Comparison of ENCODE assay signal across 3 cellular contexts in genomic region chr5:143350341-143350740, GRCh38.
TF ChIP-seq lines count a peak whose summit lies in the region.

No MANE protein-coding gene starts in this region.

TF ChIP-seq in SK-N-SH, 30 proteins besides CTCF, POLR2A, EP300 and RAD21 (continues in another document):
- TF ChIP-seq SIN3A (IDR thresholded peaks at IDR 0.05; ENCODE audit: borderline replicate concordance, low read depth, low read length) (no peak), USF1 (IDR thresholded peaks at IDR 0.05; ENCODE audit: borderline replicate concordance, low read depth) (no peak), PBX3 (IDR thresholded peaks at IDR 0.05) (no peak), NFIC (IDR thresholded peaks at IDR 0.05; ENCODE audit: borderline replicate concordance) (no peak), FOXJ3 (CRISPR knock-in tag; IDR thresholded peaks at IDR 0.05) (no peak), NRF1 (IDR thresholded peaks at IDR 0.05; ENCODE audit: low read depth, low read length) (no peak), EZH2phosphoT487 (IDR thresholded peaks at IDR 0.05; ENCODE audit: borderline replicate concordance, low read depth) (no peak), MAX (IDR thresholded peaks at IDR 0.05; ENCODE audit: low read depth) (no peak), JUND (IDR thresholded peaks at IDR 0.05) (no peak), IRF3 (IDR thresholded peaks at IDR 0.05; ENCODE audit: low read depth, low read length) (no peak), TAF1 (IDR thresholded peaks at IDR 0.05; ENCODE audit: borderline replicate concordance, low read depth, low read length) (no peak), USF2 (IDR thresholded peaks at IDR 0.05; ENCODE audit: borderline replicate concordance, low read depth, low read length) (no peak), ZBTB33 (IDR thresholded peaks at IDR 0.05; ENCODE audit: borderline replicate concordance, low read depth) (no peak)

TF ChIP-seq in SK-N-SH treated with all-trans-retinoic acid at 6 μM for 48 hours, 23 proteins besides CTCF, POLR2A, EP300 and RAD21:
- no peak for TF ChIP-seq POU6F1 (CRISPR knock-in tag; IDR thresholded peaks at IDR 0.05; ENCODE audit: borderline replicate concordance, low read depth)
- no peak for TF ChIP-seq ZNF565 (CRISPR knock-in tag; conservative IDR thresholded peaks at IDR 0.05; ENCODE audit: low read depth)
- no peak for TF ChIP-seq ZNF8 (CRISPR knock-in tag; IDR thresholded peaks at IDR 0.05)
- no peak for TF ChIP-seq CREB5 (CRISPR knock-in tag; IDR thresholded peaks at IDR 0.05; ENCODE audit: low read depth)
- TF ChIP-seq ZFP30 (CRISPR knock-in tag; IDR thresholded peaks at IDR 0.05) = no peak
- TF ChIP-seq ISL1 (CRISPR knock-in tag; IDR thresholded peaks at IDR 0.05) = no peak
- no peak for TF ChIP-seq CSDC2 (CRISPR knock-in tag; IDR thresholded peaks at IDR 0.05)
- no peak for TF ChIP-seq PATZ1 (CRISPR knock-in tag; IDR thresholded peaks at IDR 0.05; ENCODE audit: borderline replicate concordance)
- TF ChIP-seq RARB (CRISPR knock-in tag; IDR thresholded peaks at IDR 0.05) = no peak
- TF ChIP-seq OSR1 (CRISPR knock-in tag; IDR thresholded peaks at IDR 0.05) = no peak
- no peak for TF ChIP-seq TCF4 (CRISPR knock-in tag; IDR thresholded peaks at IDR 0.05; ENCODE audit: borderline replicate concordance)
- no peak for TF ChIP-seq GLIS3 (CRISPR knock-in tag; IDR thresholded peaks at IDR 0.05)
- TF ChIP-seq ESRRG (CRISPR knock-in tag; IDR thresholded peaks at IDR 0.05) = no peak
- TF ChIP-seq TOX (CRISPR knock-in tag; IDR thresholded peaks at IDR 0.05; ENCODE audit: borderline replicate concordance) = no peak
- TF ChIP-seq ARNTL (CRISPR knock-in tag; IDR thresholded peaks at IDR 0.05; ENCODE audit: borderline replicate concordance, low read depth) = no peak

TF ChIP-seq in endothelial cell of umbilical vein, 7 proteins besides CTCF, POLR2A, EP300 and RAD21:
- TF ChIP-seq POLR2AphosphoS5 (IDR thresholded peaks at IDR 0.05; ENCODE audit: insufficient read depth, low read depth, low read length) (no peak), EZH2 (IDR thresholded peaks at IDR 0.05; ENCODE audit: borderline replicate concordance, low read depth, low read length, severe bottlenecking) (no peak), JUN (IDR thresholded peaks at IDR 0.05; ENCODE audit: borderline replicate concordance, insufficient read depth, insufficient read length, low read depth) (no peak), MYC (IDR thresholded peaks at IDR 0.05; ENCODE audit: low read depth, low read length) (no peak), MAX (IDR thresholded peaks at IDR 0.05; ENCODE audit: insufficient read depth, insufficient read length) (no peak), FOS (IDR thresholded peaks at IDR 0.05; ENCODE audit: borderline replicate concordance, insufficient read depth, low read length) (no peak), GATA2 (IDR thresholded peaks at IDR 0.05; ENCODE audit: insufficient read depth, insufficient read length, low read depth, low read length) (no peak)
